3 cellular contexts compared by ENCODE assay signal in the genomic region with DNA sequence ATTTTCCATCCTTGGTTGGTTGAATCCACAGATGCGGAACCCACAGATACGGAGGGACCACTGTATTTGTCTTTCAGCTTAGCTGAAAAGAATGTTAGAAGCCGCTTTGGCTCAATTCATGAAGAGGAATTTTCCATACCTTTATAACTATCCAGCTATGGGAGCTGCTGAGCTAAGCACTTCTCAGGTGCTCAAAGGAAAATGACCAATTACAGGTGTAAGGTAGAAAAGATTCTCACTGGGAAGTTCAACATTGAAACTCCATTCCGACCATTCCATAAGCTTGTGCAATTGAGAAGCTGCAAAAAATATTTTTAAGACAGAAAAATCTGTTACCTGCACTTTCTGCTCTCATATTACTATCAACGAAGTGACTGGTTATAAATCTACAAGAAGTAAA.
TF ChIP-seq lines count a peak whose summit lies in the region.

No MANE protein-coding gene starts in this region.

TF ChIP-seq in A549, 52 proteins besides CTCF, POLR2A, EP300 and RAD21:
- no peak for TF ChIP-seq TP53 (CRISPR knock-in tag; IDR thresholded peaks at IDR 0.05)
- TF ChIP-seq MAFK (IDR thresholded peaks at IDR 0.05; ENCODE audit: partially characterized antibody) = peak; percentile 40

TF ChIP-seq in K562, 482 proteins besides CTCF, POLR2A, EP300 and RAD21:
- TF ChIP-seq, protein P1, sequence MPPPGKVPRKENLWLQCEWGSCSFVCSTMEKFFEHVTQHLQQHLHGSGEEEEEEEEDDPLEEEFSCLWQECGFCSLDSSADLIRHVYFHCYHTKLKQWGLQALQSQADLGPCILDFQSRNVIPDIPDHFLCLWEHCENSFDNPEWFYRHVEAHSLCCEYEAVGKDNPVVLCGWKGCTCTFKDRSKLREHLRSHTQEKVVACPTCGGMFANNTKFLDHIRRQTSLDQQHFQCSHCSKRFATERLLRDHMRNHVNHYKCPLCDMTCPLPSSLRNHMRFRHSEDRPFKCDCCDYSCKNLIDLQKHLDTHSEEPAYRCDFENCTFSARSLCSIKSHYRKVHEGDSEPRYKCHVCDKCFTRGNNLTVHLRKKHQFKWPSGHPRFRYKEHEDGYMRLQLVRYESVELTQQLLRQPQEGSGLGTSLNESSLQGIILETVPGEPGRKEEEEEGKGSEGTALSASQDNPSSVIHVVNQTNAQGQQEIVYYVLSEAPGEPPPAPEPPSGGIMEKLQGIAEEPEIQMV (tag; conservative IDR thresholded peaks at IDR 0.05; ENCODE audit: low read depth) = no peak
- TF ChIP-seq SPI1 (IDR thresholded peaks at IDR 0.05; ENCODE audit: borderline replicate concordance, low read depth, low read length) (no peak), GTF2E2 (tag; IDR thresholded peaks at IDR 0.05) (no peak), TARDBP (IDR thresholded peaks at IDR 0.05) (no peak), ZNF316 (IDR thresholded peaks at IDR 0.05) (0 out of 2 replicates have a peak, but pooled peaks have one; percentile 3), STAG1 (CRISPR knock-in tag; IDR thresholded peaks at IDR 0.05; ENCODE audit: borderline replicate concordance) (no peak)

TF ChIP-seq in HEK293T, 16 proteins besides CTCF, POLR2A, EP300 and RAD21:
- no peak for TF ChIP-seq SUZ12 (IDR thresholded peaks at IDR 0.05)
- TF ChIP-seq FOXM1 (IDR thresholded peaks at IDR 0.05; ENCODE audit: borderline replicate concordance) = no peak
- no peak for TF ChIP-seq BHLHE40 (IDR thresholded peaks at IDR 0.05; ENCODE audit: borderline replicate concordance)
- TF ChIP-seq ARNT (IDR thresholded peaks at IDR 0.05) = no peak
- no peak for TF ChIP-seq SP1 (IDR thresholded peaks at IDR 0.05)
- TF ChIP-seq TARDBP (IDR thresholded peaks at IDR 0.05) = no peak
- TF ChIP-seq ZNF384 (IDR thresholded peaks at IDR 0.05) = no peak
- TF ChIP-seq FOXA1 (IDR thresholded peaks at IDR 0.05) = no peak
- no peak for TF ChIP-seq ELF4 (IDR thresholded peaks at IDR 0.05)
- no peak for TF ChIP-seq L3MBTL2 (conservative IDR thresholded peaks at IDR 0.05)
- TF ChIP-seq CTBP1 (IDR thresholded peaks at IDR 0.05; ENCODE audit: borderline replicate concordance) = no peak
- TF ChIP-seq, protein P2, sequence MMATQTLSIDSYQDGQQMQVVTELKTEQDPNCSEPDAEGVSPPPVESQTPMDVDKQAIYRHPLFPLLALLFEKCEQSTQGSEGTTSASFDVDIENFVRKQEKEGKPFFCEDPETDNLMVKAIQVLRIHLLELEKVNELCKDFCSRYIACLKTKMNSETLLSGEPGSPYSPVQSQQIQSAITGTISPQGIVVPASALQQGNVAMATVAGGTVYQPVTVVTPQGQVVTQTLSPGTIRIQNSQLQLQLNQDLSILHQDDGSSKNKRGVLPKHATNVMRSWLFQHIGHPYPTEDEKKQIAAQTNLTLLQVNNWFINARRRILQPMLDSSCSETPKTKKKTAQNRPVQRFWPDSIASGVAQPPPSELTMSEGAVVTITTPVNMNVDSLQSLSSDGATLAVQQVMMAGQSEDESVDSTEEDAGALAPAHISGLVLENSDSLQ (IDR thresholded peaks at IDR 0.05) = no peak
